In genomic region chr4:88857588-88857987, GRCh38 we compare ENCODE assay signal across 26 cellular contexts.
DNase-seq lines count a peak whose midpoint lies in the region; ATAC-seq, FAIRE-seq and TF ChIP-seq lines count a peak whose summit lies in the region.
"Had no signal": no experiment of that assay in that cellular context is flagged by ENCODE, and none has a peak within 500 bp of the region (broad histone marks: within the 10 kb centered on the region; RNA-seq: fewer than 3 reads in every experiment).

No MANE protein-coding gene starts in this region.

- H3K36me3 ChIP-seq in astrocyte (ENCODE audit: insufficient read depth, low read length), result no peaks in the 10 kb centered on the region
- H3K36me3 ChIP-seq: gastroesophageal sphincter, tibial artery had no signal

- H3K9me3 Mint-ChIP-seq in astrocyte (ENCODE audit: unreplicated experiment), result no peaks in the 10 kb centered on the region
- H3K9me3 Mint-ChIP-seq: activated CD4-positive, alpha-beta memory T cell treated with anti-CD3 and anti-CD28 coated beads, Interleukin-2, amount 10 ng/mL, durations not matched to agents 7 days and 5 days; brain; IgD-negative memory B cell; T-helper 2 cell treated with Interferon-gamma antibody and Interleukin-4, amounts not matched to agents 5 μg/mL and 100 μg/mL, for 36 hours had no signal

- H3K36me3 Mint-ChIP-seq in astrocyte (ENCODE audit: low read depth, unreplicated experiment), result no peaks in the 10 kb centered on the region
- H3K36me3 Mint-ChIP-seq: brain, IgD-negative memory B cell had no signal

- DNase-seq in AG10803 (ENCODE audit: low read depth), result peak; percentile 19
- peak; percentile 42 for DNase-seq in CD1c-positive myeloid dendritic cell (ENCODE audit: extremely low spot score)
- DNase-seq in astrocyte (ENCODE audit: low read depth), result peak; percentile 55
- peak; percentile 48 for DNase-seq in myocyte (ENCODE audit: low read depth)
- DNase-seq in stimulated activated CD4-positive, alpha-beta T cell treated with anti-CD3 and anti-CD28 coated beads, Interleukin-4, amount 100 ng/mL, for 24 hours, result no peak
- DNase-seq in GDM1 (lab: John Stamatoyannopoulos, UW), result no peak
- DNase-seq: activated CD4-positive, alpha-beta memory T cell treated with anti-CD3 and anti-CD28 coated beads, Interleukin-2, amount 10 ng/mL, durations not matched to agents 7 days and 5 days; activated CD8-positive, alpha-beta memory T cell treated with anti-CD3 and anti-CD28 coated beads, Interleukin-2, amount 50 U/mL, for 4 hours; activated naive CD4-positive, alpha-beta T cell treated with Interleukin-2 at 50 U/mL for 16 hours; GF-D8; GM23248; kidney glomerular epithelial cell; NCI-H1105 treated with DMSO at 0.1 percent for 48 hours; NCI-H2029; NCI-H524; SIG-M5; stimulated activated CD4-positive, alpha-beta T cell treated with anti-CD3 and anti-CD28 coated beads, Interleukin-2, amount 100 ng/mL, for 48 hours; tibial artery had no signal

- H3K27ac Mint-ChIP-seq in astrocyte (ENCODE audit: unreplicated experiment), result no peak overlapping the region
- H3K27ac Mint-ChIP-seq: activated CD4-positive, alpha-beta memory T cell treated with anti-CD3 and anti-CD28 coated beads, Interleukin-2, amount 10 ng/mL, durations not matched to agents 7 days and 5 days; IgD-negative memory B cell; T-helper 2 cell treated with Interferon-gamma antibody and Interleukin-4, amounts not matched to agents 5 μg/mL and 100 μg/mL, for 36 hours had no signal

- H4K20me1 ChIP-seq in astrocyte (ENCODE audit: insufficient read depth, low read length), result no peaks in the 10 kb centered on the region

- no peaks in the 10 kb centered on the region for H3K27me3 ChIP-seq in astrocyte (ENCODE audit: insufficient read depth, low read length)
- H3K27me3 ChIP-seq: gastroesophageal sphincter, hepatocyte, tibial artery had no signal

- H3K4me1 ChIP-seq in astrocyte (ENCODE audit: insufficient read depth, low read length), result no peaks in the 10 kb centered on the region

- FAIRE-seq in astrocyte (lab: Jason Lieb, UNC), result no peak

- H3K9ac ChIP-seq in astrocyte (ENCODE audit: low read length), result no peak overlapping the region
- H3K9ac ChIP-seq: GM23248 had no signal

- H3K4me3 Mint-ChIP-seq in astrocyte (ENCODE audit: unreplicated experiment), result no peak overlapping the region
- H3K4me3 Mint-ChIP-seq: activated CD4-positive, alpha-beta memory T cell treated with anti-CD3 and anti-CD28 coated beads, Interleukin-2, amount 10 ng/mL, durations not matched to agents 7 days and 5 days; brain; IgD-negative memory B cell; T-helper 2 cell treated with Interferon-gamma antibody and Interleukin-4, amounts not matched to agents 5 μg/mL and 100 μg/mL, for 36 hours had no signal

- no peaks in the 10 kb centered on the region for H3K27me3 Mint-ChIP-seq in astrocyte (ENCODE audit: low read depth, unreplicated experiment)
- H3K27me3 Mint-ChIP-seq: brain, IgD-negative memory B cell had no signal

- no peaks in the 10 kb centered on the region for H3K79me2 ChIP-seq in astrocyte (ENCODE audit: insufficient read depth, low read length)
- H3K79me2 ChIP-seq: hepatocyte had no signal

- H3K4me3 ChIP-seq in AG10803 (ENCODE audit: low read length) (no peak overlapping the region), astrocyte (ENCODE audit: insufficient read depth, low read depth, low read length) (no peak overlapping the region)
- H3K4me3 ChIP-seq: gastroesophageal sphincter, GM23248, hepatocyte, tibial artery had no signal

- ATAC-seq in GM18502 (IDR thresholded peaks at IDR 0.05; ENCODE audit: poor library complexity, unreplicated experiment), result no peak
- ATAC-seq: gastroesophageal sphincter, Panc1 had no signal

- TF ChIP-seq CTCF in AG10803 (conservative IDR thresholded peaks at IDR 0.05; ENCODE audit: low read length) (no peak), astrocyte (IDR thresholded peaks at IDR 0.05; ENCODE audit: insufficient read depth, low read depth, low read length) (no peak)

- H3K27ac ChIP-seq in astrocyte (ENCODE audit: low read depth, low read length), result no peak overlapping the region
- H3K27ac ChIP-seq: C4-2B, gastroesophageal sphincter, GM23248, hepatocyte, tibial artery had no signal

- H3K4me2 ChIP-seq in astrocyte (ENCODE audit: low read length), result no peak overlapping the region
- H3K4me2 ChIP-seq: hepatocyte had no signal

- H2AFZ ChIP-seq in astrocyte (ENCODE audit: low read depth, low read length), result no peak overlapping the region
- H2AFZ ChIP-seq: GM23248, hepatocyte had no signal

- peaks cover 9% of the 10 kb centered on the region for H3K4me1 Mint-ChIP-seq in astrocyte (ENCODE audit: low read depth, unreplicated experiment)
- H3K4me1 Mint-ChIP-seq: activated CD4-positive, alpha-beta memory T cell treated with anti-CD3 and anti-CD28 coated beads, Interleukin-2, amount 10 ng/mL, durations not matched to agents 7 days and 5 days had no signal

- no peaks in the 10 kb centered on the region for H3K9me3 ChIP-seq in astrocyte (ENCODE audit: insufficient read depth, low read depth, low read length)
- H3K9me3 ChIP-seq: gastroesophageal sphincter, tibial artery had no signal

Comparison
In these comparisons a context has a peak if more than half of its experiments do, and no peak if none do; other contexts are left out.
1. DNase-seq: peak in AG10803 (single experiment), CD1c-positive myeloid dendritic cell (single experiment), astrocyte (single experiment) and myocyte (single experiment); none in stimulated activated CD4-positive, alpha-beta T cell treated with anti-CD3 and anti-CD28 coated beads, Interleukin-4, amount 100 ng/mL, for 24 hours (single experiment) and GDM1 (single experiment).